ENCODE assay signal across 1 cellular context in genomic region chr6:158021376-158021775, GRCh38.
TF ChIP-seq lines count a peak whose summit lies in the region.

No MANE protein-coding gene starts in this region.

TF ChIP-seq in HepG2, 621 proteins besides CTCF, POLR2A, EP300 and RAD21 (continued from another document):
- TF ChIP-seq HIC2 (CRISPR knock-in tag; IDR thresholded peaks at IDR 0.05; ENCODE audit: low read depth), result no peak
- TF ChIP-seq ZFX (CRISPR knock-in tag; IDR thresholded peaks at IDR 0.05; ENCODE audit: low read depth), result 0 out of 2 replicates have a peak, but pooled peaks have one; percentile 15
- 0 out of 2 replicates have a peak, but pooled peaks have one; percentile 10 for TF ChIP-seq MYNN (CRISPR knock-in tag; IDR thresholded peaks at IDR 0.05; ENCODE audit: low read depth)
